ENCODE assay signal across 31 cellular contexts in genomic region chr9:6905850-6906375, GRCh38.
"Had no signal": no experiment of that assay in that cellular context is flagged by ENCODE, and none has a peak within 500 bp of the region (broad histone marks: within the 10 kb centered on the region; RNA-seq: fewer than 3 reads in every experiment).

No MANE protein-coding gene starts in this region.

- H3K36me3 Mint-ChIP-seq: activated naive CD4-positive, alpha-beta T cell treated with anti-CD3 and anti-CD28 coated beads, Interleukin-2, amount 50 U/mL, for 72 hours had no signal

- H3K9me3 Mint-ChIP-seq: activated CD8-positive, alpha-beta T cell treated with anti-CD3 and anti-CD28 coated beads for 36 hours; activated naive CD4-positive, alpha-beta T cell treated with anti-CD3 and anti-CD28 coated beads, Interleukin-2, amount 50 U/mL, for 72 hours; activated naive CD8-positive, alpha-beta T cell treated with anti-CD3 and anti-CD28 coated beads, Interleukin-2, amount 50 U/mL, for 24 hours; activated T-cell treated with anti-CD3 and anti-CD28 coated beads, Interleukin-2, amount 50 U/mL, for 24 hours; activated T-helper 1 cell treated with anti-CD3 and anti-CD28 coated beads, Interleukin-12 subunit alpha, Interleukin-12 subunit beta, Interleukin-2, Interleukin-4 antibody, amounts not matched to agents 30 ng/mL and 10 ng/mL and 1 ng/mL, durations not matched to agents 14 hours and 24 hours and 36 hours; T-cell had no signal

- H3K27me3 Mint-ChIP-seq: activated CD8-positive, alpha-beta T cell treated with anti-CD3 and anti-CD28 coated beads for 36 hours; activated naive CD8-positive, alpha-beta T cell treated with anti-CD3 and anti-CD28 coated beads, Interleukin-2, amount 50 U/mL, for 24 hours; activated T-cell treated with anti-CD3 and anti-CD28 coated beads, Interleukin-2, amount 50 U/mL, for 24 hours; T-cell had no signal

- DNase-seq: activated CD4-positive, CD25-positive, alpha-beta regulatory T cell; activated CD8-positive, alpha-beta T cell treated with anti-CD3 and anti-CD28 coated beads for 36 hours; activated effector memory CD4-positive, alpha-beta T cell treated with Interleukin-2 at 50 U/mL for 16 hours; activated naive CD4-positive, alpha-beta T cell; activated naive CD8-positive, alpha-beta T cell treated with anti-CD3 and anti-CD28 coated beads, Interleukin-2, amount 50 U/mL, for 24 hours; activated T-cell treated with anti-CD3 and anti-CD28 coated beads, Interleukin-2, amount 50 U/mL, for 24 hours; amniotic stem cell; brain microvascular endothelial cell; cerebellar nuclear complex; Karpas-422; MM.1S; NCI-H146; NCI-H1930; NCI-H2107; NCI-H2171 treated with DMSO at 0.1 percent for 48 hours; NCI-H345; NCI-H510A; NCI-H526 treated with DMSO at 0.1 percent for 48 hours; NK-92 treated with Interleukin-12 subunit alpha and Interleukin-12 subunit beta, amount 100 ng/mL, for 24 hours; OCI-M1; RPMI8226; T-cell; T-helper 2 cell; T1000 had no signal

- ATAC-seq: activated CD8-positive, alpha-beta T cell treated with anti-CD3 and anti-CD28 coated beads for 36 hours; activated naive CD4-positive, alpha-beta T cell treated with anti-CD3 and anti-CD28 coated beads, Interleukin-2, amount 50 U/mL, for 72 hours; activated naive CD8-positive, alpha-beta T cell treated with anti-CD3 and anti-CD28 coated beads, Interleukin-2, amount 50 U/mL, for 24 hours; K562; Panc1; Right ventricle myocardium inferior; T-cell had no signal

- H3K27ac ChIP-seq: brain microvascular endothelial cell, cardiac muscle cell, SK-N-MC had no signal

- H3K27me3 ChIP-seq: brain microvascular endothelial cell, cardiac muscle cell had no signal

- H3K27ac Mint-ChIP-seq: activated CD8-positive, alpha-beta T cell treated with anti-CD3 and anti-CD28 coated beads for 36 hours; activated naive CD4-positive, alpha-beta T cell treated with anti-CD3 and anti-CD28 coated beads, Interleukin-2, amount 50 U/mL, for 72 hours; activated naive CD8-positive, alpha-beta T cell treated with anti-CD3 and anti-CD28 coated beads, Interleukin-2, amount 50 U/mL, for 24 hours; activated T-cell treated with anti-CD3 and anti-CD28 coated beads, Interleukin-2, amount 50 U/mL, for 24 hours; activated T-helper 1 cell treated with anti-CD3 and anti-CD28 coated beads, Interleukin-12 subunit alpha, Interleukin-12 subunit beta, Interleukin-2, Interleukin-4 antibody, amounts not matched to agents 30 ng/mL and 10 ng/mL and 1 ng/mL, durations not matched to agents 14 hours and 24 hours and 36 hours; T-cell had no signal

- H3K4me3 Mint-ChIP-seq: activated CD8-positive, alpha-beta T cell treated with anti-CD3 and anti-CD28 coated beads for 36 hours; activated naive CD8-positive, alpha-beta T cell treated with anti-CD3 and anti-CD28 coated beads, Interleukin-2, amount 50 U/mL, for 24 hours; activated T-cell treated with anti-CD3 and anti-CD28 coated beads, Interleukin-2, amount 50 U/mL, for 24 hours; activated T-helper 1 cell treated with anti-CD3 and anti-CD28 coated beads, Interleukin-12 subunit alpha, Interleukin-12 subunit beta, Interleukin-2, Interleukin-4 antibody, amounts not matched to agents 30 ng/mL and 10 ng/mL and 1 ng/mL, durations not matched to agents 14 hours and 24 hours and 36 hours; T-cell had no signal

- H3K4me3 ChIP-seq: cardiac muscle cell, K562, SK-N-MC had no signal

- H3K36me3 ChIP-seq: brain microvascular endothelial cell, cardiac muscle cell had no signal
